22 cellular contexts compared by ENCODE assay signal in the genomic region with DNA sequence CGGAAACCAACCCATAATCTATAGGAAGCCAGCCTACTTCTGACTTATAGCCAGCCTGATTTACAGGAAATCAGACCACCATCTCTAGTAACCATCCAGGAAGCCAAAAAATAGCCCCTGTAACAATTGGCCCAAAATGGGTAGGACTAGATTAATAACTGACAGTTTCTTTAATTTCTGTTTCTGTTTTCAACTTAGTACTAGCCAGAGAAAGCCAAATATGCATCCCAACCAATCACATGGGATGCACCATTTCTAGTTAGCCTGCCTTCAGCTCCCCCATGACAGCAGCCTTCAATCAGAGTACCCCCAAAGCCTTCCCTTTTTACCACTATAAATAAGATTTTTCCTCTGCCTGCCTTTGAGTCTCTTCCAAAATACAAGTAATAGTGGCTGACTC.
"Had no signal": no experiment of that assay in that cellular context is flagged by ENCODE, and none has a peak within 500 bp of the region (broad histone marks: within the 10 kb centered on the region; RNA-seq: fewer than 3 reads in every experiment).

No MANE protein-coding gene starts in this region.

- H3K27me3 ChIP-seq: stomach, suprapubic skin, tibial nerve had no signal

- H3K4me1 ChIP-seq: lower lobe of right lung, stomach, suprapubic skin, tibial nerve had no signal

- ATAC-seq: activated CD4-positive, CD25-positive, alpha-beta regulatory T cell treated with anti-CD3 and anti-CD28 coated beads, Interleukin-2, amount 50 U/mL, for 24 hours; activated T-helper 17 cell treated with anti-CD3 and anti-CD28 coated beads, Interleukin-2, amount 50 U/mL, for 72 hours; lower lobe of right lung; mucosa of descending colon; right cardiac atrium had no signal

- H3K79me2 ChIP-seq: parathyroid adenoma had no signal

- H3K9ac ChIP-seq: parathyroid adenoma had no signal

- H3K4me3 ChIP-seq: lower lobe of right lung, mucosa of descending colon, stomach, suprapubic skin, tibial nerve had no signal

- H3K9me3 ChIP-seq: lower lobe of right lung, mucosa of descending colon, stomach, suprapubic skin, tibial nerve had no signal

- H2AFZ ChIP-seq: parathyroid adenoma had no signal

- H3K36me3 ChIP-seq: lower lobe of right lung, stomach, suprapubic skin, tibial nerve had no signal

- DNase-seq: activated CD4-positive, alpha-beta memory T cell treated with anti-CD3 and anti-CD28 coated beads, Interleukin-2, amount 10 ng/mL, durations not matched to agents 7 days and 5 days; activated CD4-positive, alpha-beta T cell treated with anti-CD3 and anti-CD28 coated beads, Interleukin-2, amount 10 ng/mL, durations not matched to agents 24 days and 14 days; activated naive CD8-positive, alpha-beta T cell treated with anti-CD3 and anti-CD28 coated beads for 36 hours; activated T-cell treated with anti-CD3 and anti-CD28 coated beads, Interleukin-2, amount 50 U/mL, for 1 hour; central memory CD4-positive, alpha-beta T cell; dermis blood vessel endothelial cell; effector CD8-positive, alpha-beta T cell; erythroblast; foreskin fibroblast; kidney; lower lobe of right lung; mesendoderm; mucosa of descending colon; nucleus accumbens; right cardiac atrium; stimulated activated CD4-positive, alpha-beta T cell treated with anti-CD3 and anti-CD28 coated beads, Interleukin-1b, Interleukin-23, amount 100 ng/mL, for 48 hours; stomach had no signal
